ENCODE assay signal across 8 cellular contexts in genomic region chr19:9620842-9621155, GRCh38. TPM values are rescaled to one million over a fixed set of nuclear protein-coding genes. Genes with fewer than 3 reads are reported as not detected.
DNase-seq lines count a peak whose midpoint lies in the region; ATAC-seq and TF ChIP-seq lines count a peak whose summit lies in the region.

No MANE protein-coding gene starts in this region.

- H3K27ac Mint-ChIP-seq in activated naive CD4-positive, alpha-beta T cell treated with anti-CD3 and anti-CD28 coated beads, Interleukin-2, amount 50 U/mL, for 24 hours = peak overlapping the region; percentile 98
- peak overlapping the region; percentile 99 to 100 (median 100) for H3K27ac Mint-ChIP-seq in brain

- TF ChIP-seq CTCF in brain (conservative IDR thresholded peaks at IDR 0.05) (no peak), lung (IDR thresholded peaks at IDR 0.05; ENCODE audit: control extremely low read depth, extremely low read depth) (no peak), uterus (IDR thresholded peaks at IDR 0.05) (no peak)

- intact Hi-C loops in uterus (cut with DNase I; ENCODE audit: low total_unique reads) = no loop called here

- H3K27ac ChIP-seq in lung (ENCODE audit: low read depth in 1 of 2, low read length in 1 of 2) = peak overlapping the region; percentile 63 to 97
- H3K27ac ChIP-seq in uterus = peak overlapping the region; percentile 85 to 93

- peak overlapping the region; percentile 94 for H3K4me3 Mint-ChIP-seq in activated naive CD4-positive, alpha-beta T cell treated with anti-CD3 and anti-CD28 coated beads, Interleukin-2, amount 50 U/mL, for 24 hours
- H3K4me3 Mint-ChIP-seq in brain = peak overlapping the region; percentile 95 to 99 (median 99)

- H3K27me3 Mint-ChIP-seq in activated naive CD4-positive, alpha-beta T cell treated with anti-CD3 and anti-CD28 coated beads, Interleukin-2, amount 50 U/mL, for 24 hours = no peaks in the 10 kb centered on the region
- peaks cover 7% of the 10 kb centered on the region for H3K27me3 Mint-ChIP-seq in brain

- H3K9me3 Mint-ChIP-seq in activated naive CD4-positive, alpha-beta T cell treated with anti-CD3 and anti-CD28 coated beads, Interleukin-2, amount 50 U/mL, for 24 hours = no peaks in the 10 kb centered on the region
- peaks cover 0 to 3% (median 0%) of the 10 kb centered on the region in 5 experiments for H3K9me3 Mint-ChIP-seq in brain

- ATAC-seq in lung (ENCODE audit: insufficient read depth, low FRiP score) = peak; percentile 27

- peaks cover 0 to 4% of the 10 kb centered on the region in 2 donors for H3K9me3 ChIP-seq in lung (ENCODE audit: control insufficient read depth in 2 of 2, insufficient read depth in 1 of 2, low read length in 1 of 2)
- H3K9me3 ChIP-seq in uterus = no peaks in the 10 kb centered on the region

- DNase-seq in activated naive CD4-positive, alpha-beta T cell treated with anti-CD3 and anti-CD28 coated beads, Interleukin-2, amount 50 U/mL, for 16 hours = no peak
- DNase-seq in lung (ENCODE audit: low spot score) (no peak), uterus (no peak), retina (no peak), HPDE6-E6E7 (ENCODE audit: extremely low spot score) (no peak), NCI-H526 (lab: John Stamatoyannopoulos, UW) (no peak)

- no peaks in the 10 kb centered on the region for H3K27me3 ChIP-seq in lung (ENCODE audit: control insufficient read depth, insufficient read depth)
- no peaks in the 10 kb centered on the region for H3K27me3 ChIP-seq in uterus

- H3K4me1 Mint-ChIP-seq in activated naive CD4-positive, alpha-beta T cell treated with anti-CD3 and anti-CD28 coated beads, Interleukin-2, amount 50 U/mL, for 24 hours = peaks cover 20% of the 10 kb centered on the region
- peaks cover 43% of the 10 kb centered on the region for H3K4me1 Mint-ChIP-seq in brain

- H3K36me3 ChIP-seq in lung (ENCODE audit: control insufficient read depth in 2 of 2, insufficient read depth in 2 of 2, low read length in 2 of 2) (peaks cover 24 to 27% of the 10 kb centered on the region in 2 donors), uterus (peaks cover 0 to 2% of the 10 kb centered on the region in 2 donors)

- H3K4me3 ChIP-seq in lung (peak overlapping the region; percentile 57), uterus (peak overlapping the region; percentile 80 to 81)

- H3K36me3 Mint-ChIP-seq in activated naive CD4-positive, alpha-beta T cell treated with anti-CD3 and anti-CD28 coated beads, Interleukin-2, amount 50 U/mL, for 24 hours = peaks cover 18% of the 10 kb centered on the region
- H3K36me3 Mint-ChIP-seq in brain = peaks cover 38% of the 10 kb centered on the region

- TF ChIP-seq POLR2A in uterus (IDR thresholded peaks at IDR 0.05) = no peak

- WGBS in lung, 2 donors = 0% methylated on average over 16 of the region's 16 CpGs

- H3K4me1 ChIP-seq in lung (ENCODE audit: control insufficient read depth in 2 of 2, insufficient read depth in 2 of 2, low read length in 2 of 2) = peaks cover 0 to 6% of the 10 kb centered on the region in 2 donors
- H3K4me1 ChIP-seq in uterus = no peaks in the 10 kb centered on the region

RNA-seq across cellular contexts. Expression of gene ZNF561, which starts 0.2 kb away (rescaled TPM):
- polyA plus RNA-seq in brain (ENCODE audit: insufficient read depth, low read depth, low replicate concordance) (18.5 TPM), lung (10 to 100 TPM; 17.0 to 21.1 TPM)
- total RNA-seq in lung (10 to 100 TPM; 31.5 to 53.2 TPM), uterus (10 to 100 TPM; 17.1 to 80.0 (median 35.4) TPM)

RNA-seq across cellular contexts. Expression of gene ZNF121, which starts 36.5 kb away (rescaled TPM):
- polyA plus RNA-seq in brain (ENCODE audit: insufficient read depth, low read depth, low replicate concordance) (0.68 TPM), lung (10 to 100 TPM in 1 of 2 donors, 1 to 10 TPM in 1; 4.7 to 10.6 TPM)
- total RNA-seq in lung (10 to 100 TPM; 24.7 to 49.3 TPM), uterus (10 to 100 TPM; 17.4 to 76.7 (median 38.6) TPM)

RNA-seq across cellular contexts. Expression of gene ZNF562, which starts 54.1 kb away (rescaled TPM):
- polyA plus RNA-seq in brain (ENCODE audit: insufficient read depth, low read depth, low replicate concordance) (12.2 TPM), lung (1 to 10 TPM; 6.2 to 9.8 TPM)
- total RNA-seq in lung (10 to 100 TPM; 26.8 to 45.9 TPM), uterus (10 to 100 TPM; 14.4 to 85.1 (median 43.5) TPM)
